ENCODE assay signal across 1 cellular context in the genomic region with DNA sequence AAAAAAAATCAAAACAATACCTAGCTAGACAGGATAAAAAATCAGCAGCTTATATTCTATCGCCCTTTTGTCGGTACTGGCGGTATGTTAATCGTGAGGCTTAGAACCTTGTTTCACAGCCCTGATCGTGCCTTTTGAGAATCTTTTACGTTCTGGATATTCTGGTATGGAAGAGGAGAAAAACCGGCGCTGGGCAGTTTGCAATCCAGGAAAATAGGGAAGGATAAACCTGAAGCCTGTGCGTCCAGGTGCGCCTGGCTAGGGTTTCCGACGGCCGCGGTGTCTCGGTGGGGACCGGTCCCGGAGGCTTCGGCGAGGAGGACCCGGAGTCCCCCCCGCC.
TF ChIP-seq lines count a peak whose summit lies in the region.

No MANE protein-coding gene starts in this region.

TF ChIP-seq in GM12878, 131 proteins besides CTCF, POLR2A, EP300 and RAD21:
- TF ChIP-seq MTA3 (IDR thresholded peaks at IDR 0.05; ENCODE audit: borderline replicate concordance, low read length) (no peak), SIN3A (IDR thresholded peaks at IDR 0.05; ENCODE audit: low read depth, low read length) (no peak), EZH2 (IDR thresholded peaks at IDR 0.05; ENCODE audit: borderline replicate concordance, control insufficient read depth, low read depth, low read length) (0 out of 2 replicates have a peak, but pooled peaks have one; percentile 72), POLR2AphosphoS5 (IDR thresholded peaks at IDR 0.05; ENCODE audit: low read length) (no peak)
